Comparison of ENCODE assay signal across 13 cellular contexts in genomic region chr2:134021830-134022524, GRCh38.
DNase-seq lines count a peak whose midpoint lies in the region; ATAC-seq and TF ChIP-seq lines count a peak whose summit lies in the region.
"Had no signal": no experiment of that assay in that cellular context is flagged by ENCODE, and none has a peak within 500 bp of the region (broad histone marks: within the 10 kb centered on the region; RNA-seq: fewer than 3 reads in every experiment).

No MANE protein-coding gene starts in this region.

- no TSS peak for BruUV-seq in Caco-2 (replicated peaks; lab: Mats Ljungman, UMichigan)

- H2BK120ac ChIP-seq in mesendoderm (ENCODE audit: low read depth, low read length) = no peak overlapping the region

- H3K4me1 Mint-ChIP-seq in Caco-2 (ENCODE audit: low read depth, unreplicated experiment) = no peaks in the 10 kb centered on the region

- intact Hi-C loops in breast epithelium (cut with DNase I; ENCODE audit: low total_unique reads) = no loop called here
- intact Hi-C loops in Caco-2 (cut with micrococcal nuclease; ENCODE audit: unreplicated experiment) = loop anchor here (5.0 kb wide), 1 partner anchor 135 kb away; no protein-coding TSS in a partner anchor

- H3K4me2 ChIP-seq in DOHH2 (ENCODE audit: low read length) (peak overlapping the region; percentile 35), mesendoderm (ENCODE audit: low read length) (no peak overlapping the region)

- H3K79me1 ChIP-seq in mesendoderm (ENCODE audit: low read length) = no peaks in the 10 kb centered on the region

- no peak overlapping the region for H2AK5ac ChIP-seq in mesendoderm (ENCODE audit: low read length)

- H3K4me3 ChIP-seq in DOHH2 (ENCODE audit: low read length) (no peak overlapping the region), breast epithelium (no peak overlapping the region), mesendoderm (ENCODE audit: low read length) (no peak overlapping the region), BE2C (ENCODE audit: low read depth, low read length) (no peak overlapping the region), Caco-2 (ENCODE audit: low read depth, low read length) (no peak overlapping the region)
- H3K4me3 ChIP-seq: SJSA1 had no signal

- H3K4me1 ChIP-seq in DOHH2 (ENCODE audit: control insufficient read depth, low read length) (peaks cover 36% of the 10 kb centered on the region), breast epithelium (no peaks in the 10 kb centered on the region), mesendoderm (ENCODE audit: control insufficient read depth, low read depth, low read length) (no peaks in the 10 kb centered on the region), BE2C (no peaks in the 10 kb centered on the region), Caco-2 (no peaks in the 10 kb centered on the region)
- H3K4me1 ChIP-seq: SJSA1 had no signal

- H3F3A ChIP-seq in DOHH2 (ENCODE audit: control insufficient read depth, insufficient read depth) = no peaks in the 10 kb centered on the region

- no peak overlapping the region for H3K56ac ChIP-seq in mesendoderm (ENCODE audit: low read length)

- H3K27ac ChIP-seq in DOHH2 (ENCODE audit: low read depth, low read length) (0 out of 2 replicates have a peak overlapping the region, but pooled peaks have one; percentile 14), breast epithelium (no peak overlapping the region), mesendoderm (ENCODE audit: low read depth, low read length) (no peak overlapping the region)
- H3K27ac ChIP-seq: C4-2B, SJSA1 had no signal

- H3K23ac ChIP-seq in mesendoderm (ENCODE audit: low read length) = no peak overlapping the region

- no peaks in the 10 kb centered on the region for H3K36me3 Mint-ChIP-seq in Caco-2 (ENCODE audit: insufficient read depth, unreplicated experiment)

- no peak for DNase-seq in breast epithelium (ENCODE audit: low spot score in 2 of 2)
- DNase-seq in mesendoderm = no peak
- DNase-seq in BE2C = no peak
- DNase-seq in Caco-2 = no peak
- DNase-seq: cerebellar nuclear complex, NCI-H1105, nephron progenitor cell had no signal

- H3K36me3 ChIP-seq in DOHH2 (ENCODE audit: control insufficient read depth, low read length) = no peaks in the 10 kb centered on the region
- H3K36me3 ChIP-seq in breast epithelium = no peaks in the 10 kb centered on the region
- no peaks in the 10 kb centered on the region for H3K36me3 ChIP-seq in mesendoderm (ENCODE audit: control insufficient read depth, insufficient read depth, low read length)
- H3K36me3 ChIP-seq in BE2C = no peaks in the 10 kb centered on the region
- H3K36me3 ChIP-seq in Caco-2 (ENCODE audit: control insufficient read depth, insufficient read depth, low read length) = no peaks in the 10 kb centered on the region
- H3K36me3 ChIP-seq: SJSA1 had no signal

- H3K4ac ChIP-seq in mesendoderm (ENCODE audit: low read depth, low read length) = no peak overlapping the region

- H4K8ac ChIP-seq in mesendoderm (ENCODE audit: low read depth, low read length) = no peak overlapping the region

- no peaks in the 10 kb centered on the region for H3K9me3 Mint-ChIP-seq in Caco-2 (ENCODE audit: unreplicated experiment)
- H3K9me3 Mint-ChIP-seq: nephron progenitor cell had no signal

- TF ChIP-seq CTCF in DOHH2 (IDR thresholded peaks at IDR 0.05; ENCODE audit: low read depth, low read length, poor library complexity, severe bottlenecking) (no peak), breast epithelium (IDR thresholded peaks at IDR 0.05) (no peak), BE2C (IDR thresholded peaks at IDR 0.05; ENCODE audit: low read depth, low read length) (no peak), Caco-2 (IDR thresholded peaks at IDR 0.05; ENCODE audit: insufficient read depth in 1 of 2, low read depth in 1 of 2, low read length in 1 of 2, severe bottlenecking in 1 of 2, unreplicated experiment in 1 of 2) (no peak)

- CTCF ChIA-PET in Caco-2 (lab: Charles Lee) = no interaction called here

- ATAC-seq in GM19035 (IDR thresholded peaks at IDR 0.05; ENCODE audit: unreplicated experiment) (peak; percentile 94), HG02678 (IDR thresholded peaks at IDR 0.05; ENCODE audit: unreplicated experiment) (peak; percentile 92), HG03558 (IDR thresholded peaks at IDR 0.05; ENCODE audit: extremely low read depth, unreplicated experiment) (peak; percentile 88)

- no peak overlapping the region for H3K9ac ChIP-seq in mesendoderm (ENCODE audit: low read length)

- no peak overlapping the region for H4K5ac ChIP-seq in mesendoderm (ENCODE audit: low read length)

- no CpG with 5 or more reads among the region's 5 CpGs for WGBS in mesendoderm (ENCODE audit: extremely low coverage, insufficient coverage, low lambda C conversion rate)

- no peak overlapping the region for H2BK15ac ChIP-seq in mesendoderm (replicated peaks; ENCODE audit: low read depth)

- no peaks in the 10 kb centered on the region for H3K9me3 ChIP-seq in DOHH2 (ENCODE audit: control insufficient read depth, insufficient read depth, low read length)
- no peaks in the 10 kb centered on the region for H3K9me3 ChIP-seq in breast epithelium
- no peaks in the 10 kb centered on the region for H3K9me3 ChIP-seq in BE2C
- H3K9me3 ChIP-seq in Caco-2 = no peaks in the 10 kb centered on the region
- H3K9me3 ChIP-seq: SJSA1 had no signal

- no peak overlapping the region for H3K27ac Mint-ChIP-seq in Caco-2 (ENCODE audit: unreplicated experiment)
- H3K27ac Mint-ChIP-seq: nephron progenitor cell had no signal

- no peaks in the 10 kb centered on the region for H3K9me2 ChIP-seq in DOHH2 (replicated peaks; ENCODE audit: control insufficient read depth, low read length)

- H2BK5ac ChIP-seq in mesendoderm (ENCODE audit: low read length) = no peak overlapping the region

- no peak overlapping the region for H3K4me3 Mint-ChIP-seq in Caco-2 (ENCODE audit: unreplicated experiment)
- H3K4me3 Mint-ChIP-seq: nephron progenitor cell had no signal

- H3K18ac ChIP-seq in mesendoderm (ENCODE audit: low read length) = no peak overlapping the region

- TF ChIP-seq POLR2A in breast epithelium (IDR thresholded peaks at IDR 0.05) = no peak

- no peaks in the 10 kb centered on the region; the same call in 1 of the 2 replicates for H3K27me3 ChIP-seq in DOHH2 (ENCODE audit: control insufficient read depth, low read length)
- no peaks in the 10 kb centered on the region for H3K27me3 ChIP-seq in breast epithelium
- no peaks in the 10 kb centered on the region for H3K27me3 ChIP-seq in mesendoderm (ENCODE audit: insufficient read depth, low read length, poor library complexity)
- no peaks in the 10 kb centered on the region for H3K27me3 ChIP-seq in BE2C
- no peaks in the 10 kb centered on the region; the same call in 1 of the 2 replicates for H3K27me3 ChIP-seq in Caco-2 (replicated peaks; ENCODE audit: control insufficient read depth, insufficient read depth, low read length)
- H3K27me3 ChIP-seq: SJSA1 had no signal

- no peaks in the 10 kb centered on the region for H3K79me2 ChIP-seq in DOHH2 (ENCODE audit: control insufficient read depth, low read length)
- H3K79me2 ChIP-seq in mesendoderm (ENCODE audit: control insufficient read depth, insufficient read depth, low read length) = no peaks in the 10 kb centered on the region

- H4K20me1 ChIP-seq in DOHH2 (ENCODE audit: control insufficient read depth, insufficient read depth, low read depth, low read length) = no peaks in the 10 kb centered on the region

- POLR2A ChIA-PET in Caco-2 (lab: Charles Lee) = no interaction called here

- H3K27me3 Mint-ChIP-seq in Caco-2 (ENCODE audit: insufficient read depth, unreplicated experiment) = no peaks in the 10 kb centered on the region
